9 cellular contexts compared by ENCODE assay signal in the genomic region with DNA sequence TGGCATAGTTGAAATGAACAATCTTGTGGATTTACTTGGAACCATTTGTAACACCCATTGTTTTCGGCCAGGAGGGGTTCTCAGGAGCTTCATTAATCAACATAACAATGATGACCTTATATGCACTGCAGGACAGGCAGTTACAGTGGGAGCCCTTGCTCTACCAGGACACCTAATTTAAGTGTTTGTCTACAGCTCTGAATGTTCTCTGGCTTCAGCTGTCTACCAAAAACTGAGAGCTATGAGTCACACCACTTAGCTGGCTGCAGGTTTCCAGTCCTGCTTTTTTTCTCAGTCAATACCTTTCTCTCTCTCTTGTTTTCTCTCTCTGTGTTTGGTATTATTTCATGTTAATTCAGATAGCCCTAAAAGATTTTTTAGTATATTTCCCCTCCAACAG.
A peak's percentile ranks its signal among the peaks of the same experiment; 100 is the strongest.
DNase-seq lines count a peak whose midpoint lies in the region; ATAC-seq, FAIRE-seq and TF ChIP-seq lines count a peak whose summit lies in the region.
"Had no signal": no experiment of that assay in that cellular context is flagged by ENCODE, and none has a peak within 500 bp of the region (broad histone marks: within the 10 kb centered on the region; RNA-seq: fewer than 3 reads in every experiment).

No MANE protein-coding gene starts in this region.

- peaks cover 10 to 31% of the 10 kb centered on the region in 2 experiments for H3K4me1 Mint-ChIP-seq in H9
- H3K4me1 Mint-ChIP-seq: activated naive CD8-positive, alpha-beta T cell treated with anti-CD3 and anti-CD28 coated beads, Interleukin-2, amount 10 ng/mL, durations not matched to agents 7 days and 5 days had no signal

- H2AFZ ChIP-seq in H9 (ENCODE audit: low read length): no peak overlapping the region

- H3K9ac ChIP-seq in H9 (ENCODE audit: extremely low read depth, insufficient read length, low read length): no peak overlapping the region

- H2BK120ac ChIP-seq in H9 (ENCODE audit: low read depth, low read length, poor library complexity, severe bottlenecking): no peak overlapping the region

- H3K27ac Mint-ChIP-seq in H9: no peak overlapping the region
- H3K27ac Mint-ChIP-seq: activated naive CD8-positive, alpha-beta T cell treated with anti-CD3 and anti-CD28 coated beads, Interleukin-2, amount 10 ng/mL, durations not matched to agents 7 days and 5 days had no signal

- H3K9me3 ChIP-seq in small intestine (ENCODE audit: control insufficient read depth, low read depth) (no peaks in the 10 kb centered on the region), H9 (ENCODE audit: control insufficient read depth, low read depth, low read length) (no peaks in the 10 kb centered on the region)

- no peak overlapping the region for H2AK5ac ChIP-seq in H9 (ENCODE audit: insufficient read length, low read length)

- ATAC-seq in GM18868 (IDR thresholded peaks at IDR 0.05; ENCODE audit: unreplicated experiment): peak; percentile 92
- ATAC-seq in HG03159 (IDR thresholded peaks at IDR 0.05; ENCODE audit: unreplicated experiment): peak; percentile 89
- ATAC-seq in HG02840 (IDR thresholded peaks at IDR 0.05; ENCODE audit: low FRiP score, unreplicated experiment): no peak

- no peak overlapping the region for H3K18ac ChIP-seq in H9 (ENCODE audit: insufficient read length, low read depth, low read length)

- H3K56ac ChIP-seq in H9 (ENCODE audit: insufficient read length, low read depth, low read length): no peak overlapping the region

- no peaks in the 10 kb centered on the region for H4K20me1 ChIP-seq in H9 (ENCODE audit: control insufficient read depth, insufficient read depth, insufficient read length)

- TF ChIP-seq CTCF in bronchial epithelial cell (IDR thresholded peaks at IDR 0.05; ENCODE audit: insufficient read depth, low read length, severe bottlenecking): no peak
- TF ChIP-seq CTCF in H9 (conservative IDR thresholded peaks at IDR 0.05): no peak

- no peak overlapping the region for H4K5ac ChIP-seq in H9 (ENCODE audit: insufficient read length, low read depth, low read length)

- H3K4me3 Mint-ChIP-seq in H9: no peak overlapping the region
- H3K4me3 Mint-ChIP-seq: activated naive CD8-positive, alpha-beta T cell treated with anti-CD3 and anti-CD28 coated beads, Interleukin-2, amount 10 ng/mL, durations not matched to agents 7 days and 5 days had no signal

- no peaks in the 10 kb centered on the region for H3K9me3 Mint-ChIP-seq in H9
- H3K9me3 Mint-ChIP-seq: activated naive CD8-positive, alpha-beta T cell treated with anti-CD3 and anti-CD28 coated beads, Interleukin-2, amount 10 ng/mL, durations not matched to agents 7 days and 5 days had no signal

- H3K27me3 ChIP-seq in bronchial epithelial cell (ENCODE audit: control insufficient read depth, insufficient read depth, low read length): peaks cover 1% of the 10 kb centered on the region
- no peaks in the 10 kb centered on the region for H3K27me3 ChIP-seq in small intestine (ENCODE audit: control insufficient read depth in 2 of 2, insufficient read depth in 2 of 2, low read length in 2 of 2)
- H3K27me3 ChIP-seq in H9 (ENCODE audit: insufficient read depth, low read length): no peaks in the 10 kb centered on the region

- no peak overlapping the region for H4K8ac ChIP-seq in H9 (replicated peaks; ENCODE audit: insufficient read length, low read depth, low read length)

- H3K27ac ChIP-seq in small intestine (ENCODE audit: low read depth in 1 of 2, low read length in 1 of 2) (no peak overlapping the region), H9 (ENCODE audit: insufficient read length, low read depth, low read length) (no peak overlapping the region)

- H2BK15ac ChIP-seq in H9 (ENCODE audit: low read depth, low read length): no peak overlapping the region

- no peak overlapping the region for H3K23ac ChIP-seq in H9 (ENCODE audit: insufficient read length, low read depth, low read length)

- H3K36me3 ChIP-seq in bronchial epithelial cell (ENCODE audit: control insufficient read depth, insufficient read depth, low read length): no peaks in the 10 kb centered on the region
- no peaks in the 10 kb centered on the region for H3K36me3 ChIP-seq in small intestine (ENCODE audit: control insufficient read depth in 2 of 2, insufficient read depth in 2 of 2, low read length in 2 of 2)

- no peak overlapping the region for H2BK5ac ChIP-seq in H9 (ENCODE audit: insufficient read length, low read length)

- H3K14ac ChIP-seq in H9 (ENCODE audit: insufficient read depth, low read length): no peak overlapping the region

- no peaks in the 10 kb centered on the region for H3K79me2 ChIP-seq in H9 (ENCODE audit: insufficient read depth, low read length)

- no peak overlapping the region for H3T11ph ChIP-seq in H9 (ENCODE audit: low read length)

- peaks cover 57% of the 10 kb centered on the region for H3K27me3 Mint-ChIP-seq in H9 (ENCODE audit: low read depth)

- WGBS in small intestine, 3 donors: 74 to 88% (median 80%) methylated on average over 1 of the region's 1 CpG
- no CpG with 5 or more reads among the region's 1 CpG for WGBS in H9 (ENCODE audit: extremely low coverage, insufficient read length, low lambda C conversion rate)

- H4K91ac ChIP-seq in H9 (ENCODE audit: insufficient read length, low read depth, low read length): no peak overlapping the region

- no peak overlapping the region for H3K4ac ChIP-seq in H9 (ENCODE audit: low read depth, low read length)

- H3K4me3 ChIP-seq in bronchial epithelial cell (ENCODE audit: low read depth, low read length) (no peak overlapping the region), small intestine (ENCODE audit: low read depth in 1 of 2, low read length in 2 of 2) (no peak overlapping the region)

- no peaks in the 10 kb centered on the region for H3K36me3 Mint-ChIP-seq in H9 (ENCODE audit: insufficient read depth in 1 of 3, low read depth in 3 of 3)
- H3K36me3 Mint-ChIP-seq: activated naive CD8-positive, alpha-beta T cell treated with anti-CD3 and anti-CD28 coated beads, Interleukin-2, amount 10 ng/mL, durations not matched to agents 7 days and 5 days had no signal

- peaks cover 0 to 2% of the 10 kb centered on the region in 2 donors for H3K4me1 ChIP-seq in small intestine (ENCODE audit: control insufficient read depth in 2 of 2, insufficient read depth in 1 of 2, low read depth in 1 of 2, low read length in 1 of 2)
- no peaks in the 10 kb centered on the region for H3K4me1 ChIP-seq in H9 (ENCODE audit: insufficient read depth, low read length)

- FAIRE-seq in bronchial epithelial cell (lab: Jason Lieb, UNC) (no peak), RCC 7860 (lab: Jason Lieb, UNC) (no peak), small intestine (lab: Jason Lieb, UNC) (no peak)

- H3K4me2 ChIP-seq in H9 (ENCODE audit: insufficient read depth, insufficient read length, low read length): no peak overlapping the region

- H2BK20ac ChIP-seq in H9 (ENCODE audit: low read depth, low read length, poor library complexity, severe bottlenecking): no peak overlapping the region

- H3K79me1 ChIP-seq in H9 (ENCODE audit: insufficient read depth, low read depth, low read length, poor library complexity, severe bottlenecking): no peaks in the 10 kb centered on the region

- peak; percentile 63 for DNase-seq in bronchial epithelial cell (ENCODE audit: low read depth)
- peak; percentile 24 for DNase-seq in pulmonary artery endothelial cell (ENCODE audit: low read depth, low spot score)
- DNase-seq in RCC 7860 (ENCODE audit: low spot score): no peak
- no peak for DNase-seq in small intestine
- no peak for DNase-seq in H9
- DNase-seq: activated naive CD8-positive, alpha-beta T cell treated with anti-CD3 and anti-CD28 coated beads, Interleukin-2, amount 10 ng/mL, durations not matched to agents 7 days and 5 days had no signal

- no peaks in the 10 kb centered on the region for H3K23me2 ChIP-seq in H9 (ENCODE audit: insufficient read length, low read depth, low read length, poor library complexity, severe bottlenecking)

- no peak overlapping the region for H2BK12ac ChIP-seq in H9 (ENCODE audit: insufficient read length, low read depth, low read length)

Comparison
In these comparisons a context has a peak if more than half of its experiments do, and no peak if none do; other contexts are left out.
1. DNase-seq: peak in bronchial epithelial cell (single experiment) and pulmonary artery endothelial cell (single experiment); none in RCC 7860 (single experiment), small intestine (single experiment) and H9 (single experiment).